In genomic region chr5:151319334-151319733, GRCh38 we compare ENCODE assay signal across 9 cellular contexts. TPM values are rescaled to one million over a fixed set of nuclear protein-coding genes. Genes with fewer than 3 reads are reported as not detected.
DNase-seq lines count a peak whose midpoint lies in the region; ATAC-seq and TF ChIP-seq lines count a peak whose summit lies in the region.
"Had no signal": no experiment of that assay in that cellular context is flagged by ENCODE, and none has a peak within 500 bp of the region (broad histone marks: within the 10 kb centered on the region; RNA-seq: fewer than 3 reads in every experiment).

No MANE protein-coding gene starts in this region.

- CTCF ChIA-PET in PC-9 (lab: Charles Lee): no interaction called here

- ATAC-seq in GM18502 (IDR thresholded peaks at IDR 0.05; ENCODE audit: poor library complexity, unreplicated experiment): peak; percentile 71
- ATAC-seq in HG02981 (IDR thresholded peaks at IDR 0.05; ENCODE audit: unreplicated experiment): peak; percentile 61
- ATAC-seq in heart left ventricle: peak; percentile 59 to 75 (median 72)

- H4K20me1 ChIP-seq in PC-9 (ENCODE audit: insufficient read depth): no peaks in the 10 kb centered on the region

- no peaks in the 10 kb centered on the region for H3K9me3 ChIP-seq in PC-9 (ENCODE audit: insufficient read depth, low read depth)
- no peaks in the 10 kb centered on the region for H3K9me3 ChIP-seq in heart left ventricle
- no peaks in the 10 kb centered on the region for H3K9me3 ChIP-seq in uterus
- no peaks in the 10 kb centered on the region for H3K9me3 ChIP-seq in esophagus squamous epithelium

- intact Hi-C loops in PC-9 (cut with micrococcal nuclease; ENCODE audit: unreplicated experiment): loop anchor here (5.0 kb wide), 2 partner anchors 317 to 517 kb away; no protein-coding TSS in a partner anchor
- intact Hi-C loops in heart left ventricle (cut with DNase I): loop anchor here in 1 of 10 donors (5.0 kb wide), 1 partner anchor 183 kb away; no protein-coding TSS in a partner anchor
- intact Hi-C loops in uterus (cut with DNase I; ENCODE audit: low total_unique reads): no loop called here
- intact Hi-C loops in esophagus squamous epithelium (cut with DNase I): no loop called here

- H3K27me3 ChIP-seq in PC-9 (ENCODE audit: insufficient read depth, low read depth): peaks cover 3% of the 10 kb centered on the region; the same call in 1 of the 2 replicates
- H3K27me3 ChIP-seq in heart left ventricle: peaks cover 0 to 6% (median 0%) of the 10 kb centered on the region in 9 donors
- H3K27me3 ChIP-seq in uterus: no peaks in the 10 kb centered on the region
- no peaks in the 10 kb centered on the region for H3K27me3 ChIP-seq in esophagus squamous epithelium

- TF ChIP-seq CTCF in PC-9 (conservative IDR thresholded peaks at IDR 0.05): peak; percentile 40; the same call in 1 of the 2 replicates
- TF ChIP-seq CTCF in heart left ventricle (IDR thresholded peaks at IDR 0.05): peak in 6 of 12 donors; percentile 6 to 56 (median 25)
- no peak for TF ChIP-seq CTCF in uterus (IDR thresholded peaks at IDR 0.05)
- TF ChIP-seq CTCF in esophagus squamous epithelium (IDR thresholded peaks at IDR 0.05): peak in 1 of 6 experiments; percentile 12

- WGBS in heart left ventricle, 4 donors: 40 to 57% (median 48%) methylated on average over 1 of the region's 1 CpG
- WGBS in esophagus squamous epithelium, 2 donors: 31 to 58% methylated on average over 1 of the region's 1 CpG

- no TSS peak for BruUV-seq in PC-9 (replicated peaks; lab: Mats Ljungman, UMichigan)

- H3K36me3 ChIP-seq in PC-9 (ENCODE audit: low read depth): no peaks in the 10 kb centered on the region
- H3K36me3 ChIP-seq in heart left ventricle: no peaks in the 10 kb centered on the region
- H3K36me3 ChIP-seq in uterus: no peaks in the 10 kb centered on the region
- no peaks in the 10 kb centered on the region for H3K36me3 ChIP-seq in esophagus squamous epithelium

- H2AFZ ChIP-seq in PC-9: no peak overlapping the region

- POLR2A ChIA-PET in PC-9 (lab: Charles Lee; ENCODE audit: unreplicated experiment): no interaction called here

- TF ChIP-seq POLR2A in heart left ventricle (IDR thresholded peaks at IDR 0.05): no peak
- TF ChIP-seq POLR2A in uterus (IDR thresholded peaks at IDR 0.05): no peak
- TF ChIP-seq POLR2A in esophagus squamous epithelium (IDR thresholded peaks at IDR 0.05): no peak

- no peaks in the 10 kb centered on the region for H3K79me2 ChIP-seq in PC-9 (ENCODE audit: low read depth)

- no peak overlapping the region for H3K4me2 ChIP-seq in PC-9

- H3F3A ChIP-seq in PC-9 (ENCODE audit: insufficient read depth, low read depth): no peaks in the 10 kb centered on the region

- no peaks in the 10 kb centered on the region for H3K9me2 ChIP-seq in PC-9 (ENCODE audit: insufficient read depth)

- DNase-seq in A172 (ENCODE audit: low spot score) (peak; percentile 27), PC-9 (no peak), heart left ventricle (peak in 4 of 5 donors; percentile 29 to 62 (median 33)), uterus (peak; percentile 17 to 39), NCI-H2171 treated with DMSO at 0.1 percent for 48 hours (lab: John Stamatoyannopoulos, UW) (no peak), esophagus squamous epithelium (lab: John Stamatoyannopoulos, UW) (no peak)

- no peak overlapping the region for H3K27ac ChIP-seq in PC-9
- H3K27ac ChIP-seq in heart left ventricle: peak overlapping the region in 1 of 12 donors; percentile 23
- H3K27ac ChIP-seq in uterus: no peak overlapping the region
- no peak overlapping the region for H3K27ac ChIP-seq in esophagus squamous epithelium

- H3K4me3 ChIP-seq in PC-9 (no peak overlapping the region), heart left ventricle (no peak overlapping the region), uterus (no peak overlapping the region), esophagus squamous epithelium (no peak overlapping the region)

- no peaks in the 10 kb centered on the region for H3K4me1 ChIP-seq in PC-9 (replicated peaks; ENCODE audit: insufficient read depth)
- H3K4me1 ChIP-seq in heart left ventricle: peaks cover 0 to 13% (median 0%) of the 10 kb centered on the region in 12 donors
- no peaks in the 10 kb centered on the region for H3K4me1 ChIP-seq in uterus
- peaks cover 0 to 4% (median 3%) of the 10 kb centered on the region in 3 donors for H3K4me1 ChIP-seq in esophagus squamous epithelium

RNA-seq across cellular contexts. Expression of gene SLC36A3, which starts 15.8 kb away (rescaled TPM):
- total RNA-seq in A172 (2014; rRNA removed; shearing (Covaris generic)): not detected in 2 replicates
- total RNA-seq in PC-9 (2021): not detected in 2 replicates
- total RNA-seq in heart left ventricle: not detected
- not detected for polyA plus RNA-seq in heart left ventricle
- not detected for total RNA-seq in uterus
- total RNA-seq in esophagus squamous epithelium: not detected
- polyA plus RNA-seq: adipose tissue had no signal

RNA-seq across cellular contexts. Expression of gene SLC36A2, which starts 28.0 kb away (rescaled TPM):
- not detected in 2 replicates for total RNA-seq in A172 (2014; rRNA removed; shearing (Covaris generic))
- total RNA-seq in PC-9 (2021): not detected in 2 replicates
- under 1 TPM in 3 of 9 donors, not detected in 6; 0.10 to 0.25 (median 0.14) TPM for total RNA-seq in heart left ventricle
- under 1 TPM; 0.03 to 0.15 TPM for polyA plus RNA-seq in heart left ventricle
- not detected for total RNA-seq in uterus
- not detected for total RNA-seq in esophagus squamous epithelium

Comparison
In these comparisons a context has a peak if more than half of its experiments do, and no peak if none do; other contexts are left out.
1. DNase-seq: peak in A172 (single experiment), heart left ventricle (4 of 5) and uterus (2 of 2); none in PC-9 (0 of 2), NCI-H2171 treated with DMSO at 0.1 percent for 48 hours (single experiment) and esophagus squamous epithelium (single experiment).
2. Peak in every context shown above with its lines, with median percentiles within 50 percentile points of each other: ATAC-seq.